Comparison of ENCODE assay signal across 15 cellular contexts in the genomic region with DNA sequence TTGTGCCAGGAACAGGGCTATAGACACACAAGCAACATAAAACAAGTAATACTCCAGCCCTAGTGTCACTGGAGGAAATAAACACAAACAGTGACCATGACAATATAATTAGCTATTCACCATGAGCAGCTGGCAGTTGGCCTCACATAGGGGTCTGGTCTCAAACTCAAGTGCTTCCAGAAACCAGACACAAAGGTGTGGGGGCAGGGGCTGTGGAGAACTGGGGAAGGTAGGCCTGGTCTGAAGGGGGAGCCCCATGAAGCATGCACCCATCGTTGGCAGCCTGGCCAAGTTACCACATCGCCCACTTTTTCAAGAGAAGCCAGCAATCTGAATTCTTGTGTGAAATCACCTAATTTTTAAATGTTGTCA. TPM values are rescaled to one million over a fixed set of nuclear protein-coding genes. Genes with fewer than 3 reads are reported as not detected.
DNase-seq lines count a peak whose midpoint lies in the region; ATAC-seq and TF ChIP-seq lines count a peak whose summit lies in the region.
"Had no signal": no experiment of that assay in that cellular context is flagged by ENCODE, and none has a peak within 500 bp of the region (broad histone marks: within the 10 kb centered on the region; RNA-seq: fewer than 3 reads in every experiment).

No MANE protein-coding gene starts in this region.

- no peaks in the 10 kb centered on the region for H3K9me3 Mint-ChIP-seq in HFFc6
- H3K9me3 Mint-ChIP-seq: activated T-cell treated with anti-CD3 and anti-CD28 coated beads, Interleukin-2, amount 50 U/mL, for 72 hours; CD4-positive, CD25-positive, alpha-beta regulatory T cell had no signal

- H3K36me3 ChIP-seq in BE2C (no peaks in the 10 kb centered on the region), mesodermal cell (ENCODE audit: control insufficient read depth, insufficient read depth, low read length) (no peaks in the 10 kb centered on the region)
- H3K36me3 ChIP-seq: heart right ventricle had no signal

- no peaks in the 10 kb centered on the region for H3K27me3 ChIP-seq in BE2C
- H3K27me3 ChIP-seq: heart right ventricle had no signal

- in situ Hi-C loops in G401 (cut with HindIII; ENCODE audit: low sequenced_read_pairs): no loop called here

- H3K9me3 ChIP-seq in BE2C (no peaks in the 10 kb centered on the region), mesodermal cell (ENCODE audit: control insufficient read depth, low read length) (no peaks in the 10 kb centered on the region)
- H3K9me3 ChIP-seq: heart right ventricle had no signal

- H3K4me1 ChIP-seq in BE2C: peaks cover 11% of the 10 kb centered on the region
- H3K4me1 ChIP-seq in mesodermal cell (ENCODE audit: control insufficient read depth, insufficient read depth, low read length, poor library complexity, severe bottlenecking): peaks cover 9% of the 10 kb centered on the region

- H3K4me3 ChIP-seq in BE2C (ENCODE audit: low read depth, low read length) (no peak overlapping the region), mesodermal cell (ENCODE audit: extremely low read depth, insufficient read depth, low read length, poor library complexity, severe bottlenecking) (no peak overlapping the region)
- H3K4me3 ChIP-seq: heart right ventricle had no signal

- no peak overlapping the region for H3K4me3 Mint-ChIP-seq in HFFc6
- H3K4me3 Mint-ChIP-seq: activated T-cell treated with anti-CD3 and anti-CD28 coated beads, Interleukin-2, amount 50 U/mL, for 72 hours had no signal

- TF ChIP-seq CTCF in BE2C (IDR thresholded peaks at IDR 0.05; ENCODE audit: low read depth, low read length): no peak
- no peak for TF ChIP-seq CTCF in HFFc6 (IDR thresholded peaks at IDR 0.05)

- H3K27ac Mint-ChIP-seq in HFFc6: peak overlapping the region; percentile 77; the same call in 1 of the 2 replicates
- H3K27ac Mint-ChIP-seq: activated T-cell treated with anti-CD3 and anti-CD28 coated beads, Interleukin-2, amount 50 U/mL, for 72 hours had no signal

- H3K27ac ChIP-seq in mesodermal cell (ENCODE audit: low read depth, low read length, severe bottlenecking): peak overlapping the region; percentile 26

- 63 to 83% methylated on average over 2 of the region's 2 CpGs for WGBS in mesodermal cell (ENCODE audit: insufficient coverage in 2 of 2), 2 experiments

- peaks cover 11% of the 10 kb centered on the region for H3K27me3 Mint-ChIP-seq in HFFc6 (ENCODE audit: insufficient read depth)

- ATAC-seq in GM19395 (IDR thresholded peaks at IDR 0.05; ENCODE audit: unreplicated experiment): no peak
- ATAC-seq: activated T-cell treated with anti-CD3 and anti-CD28 coated beads, Interleukin-2, amount 50 U/mL, for 72 hours had no signal

- H3K4me1 Mint-ChIP-seq in HFFc6 (ENCODE audit: low read depth): peaks cover 42% of the 10 kb centered on the region

- no peaks in the 10 kb centered on the region for H3K36me3 Mint-ChIP-seq in HFFc6 (ENCODE audit: low read depth)
- H3K36me3 Mint-ChIP-seq: CD4-positive, CD25-positive, alpha-beta regulatory T cell had no signal

- DNase-seq in BE2C (peak; percentile 65), HFFc6 (no peak), SK-N-DZ (ENCODE audit: low spot score) (peak; percentile 71), G401 (ENCODE audit: low spot score) (no peak), AG08396 (ENCODE audit: low spot score) (no peak), SW 1271 (lab: John Stamatoyannopoulos, UW) (no peak)
- DNase-seq: activated CD4-positive, CD25-positive, alpha-beta regulatory T cell; activated T-cell treated with anti-CD3 and anti-CD28 coated beads, Interleukin-2, amount 50 U/mL, for 72 hours; CD4-positive, CD25-positive, alpha-beta regulatory T cell; heart right ventricle; KG1; NCI-H524 treated with DMSO at 0.1 percent for 48 hours; posterior cingulate gyrus had no signal

RNA-seq across cellular contexts. Expression of a gene that starts 49.5 kb away (rescaled TPM):
- polyA plus RNA-seq in BE2C (2012; ENCODE audit: insufficient read depth, insufficient read length, low read depth): 19.1 TPM
- 10 to 100 TPM; 45.0 to 63.7 (median 52.1) TPM for total RNA-seq in HFFc6 (2021; fragmentation: NEBNext Ultra II Directional; extraction: Animal tissue kit (Norgen Biotek cat#: 25700))
- 61.8 and 63.5 TPM in 2 replicates for polyA plus RNA-seq in SK-N-DZ (2014; cell fraction: cytosol; rRNA removed)
- polyA plus RNA-seq in SK-N-DZ (2014; cell fraction: nucleus; rRNA removed): 39.5 and 69.9 TPM in 2 replicates
- polyA plus RNA-seq in mesodermal cell (2013, experiment 1 of 2): 64.1 TPM
- 62.9 TPM for polyA plus RNA-seq in mesodermal cell (2013, experiment 2 of 2)
- total RNA-seq in G401 (2014; rRNA removed; shearing (Covaris generic)): 88.2 and 108 TPM in 2 replicates

Comparison
In these comparisons a context has a peak if more than half of its experiments do, and no peak if none do; other contexts are left out.
1. DNase-seq: peak in BE2C (single experiment) and SK-N-DZ (single experiment); none in HFFc6 (single experiment), G401 (single experiment), AG08396 (single experiment) and SW 1271 (0 of 2).